In the genomic region with DNA sequence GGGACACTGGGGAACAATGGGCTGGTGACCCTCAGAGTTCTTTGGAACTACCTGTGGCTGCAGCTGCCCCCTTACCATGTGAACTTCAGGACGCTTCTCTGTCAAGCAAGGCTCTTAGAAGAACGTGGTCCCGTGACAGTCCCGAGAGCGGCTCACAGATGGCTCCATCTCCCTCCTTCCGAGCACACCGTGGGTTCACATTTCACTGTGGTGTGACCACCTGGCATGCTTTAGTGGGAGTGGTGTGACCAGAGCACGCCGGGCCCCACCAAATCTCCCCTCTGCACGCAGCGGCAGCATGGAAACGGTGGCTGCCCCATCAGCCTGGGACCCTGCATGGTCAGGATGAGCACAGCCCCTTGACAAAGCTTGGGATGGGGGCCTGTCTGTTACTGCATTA, we compare ENCODE assay signal across 8 cellular contexts. TPM values are rescaled to one million over a fixed set of nuclear protein-coding genes. Genes with fewer than 3 reads are reported as not detected.
"Had no signal": no experiment of that assay in that cellular context is flagged by ENCODE, and none has a peak within 500 bp of the region (broad histone marks: within the 10 kb centered on the region; RNA-seq: fewer than 3 reads in every experiment).

No MANE protein-coding gene starts in this region.

- H3K27ac ChIP-seq: HL-60 had no signal

- ATAC-seq: GM23338, HepG2 had no signal

- H3K4me2 ChIP-seq: GM23338 had no signal

- H2AFZ ChIP-seq: GM23338 had no signal

- FAIRE-seq: H1, H54, HepG2 had no signal

- H3K36me3 Mint-ChIP-seq: IgD-negative memory B cell had no signal

- DNase-seq: H9, HCEC 1CT had no signal

- H3K4me3 Mint-ChIP-seq: GM23338, H9, IgD-negative memory B cell had no signal

- H3K27ac Mint-ChIP-seq: GM23338, H9, IgD-negative memory B cell had no signal

- H3K4me3 ChIP-seq: GM23338 had no signal

RNA-seq across cellular contexts. Expression of a gene that starts 9.7 kb away (rescaled TPM):
- total RNA-seq: GM23338, H1, H9, HepG2 had no signal
- polyA plus RNA-seq: H1, HepG2, IgD-negative memory B cell had no signal
